In the genomic region with DNA sequence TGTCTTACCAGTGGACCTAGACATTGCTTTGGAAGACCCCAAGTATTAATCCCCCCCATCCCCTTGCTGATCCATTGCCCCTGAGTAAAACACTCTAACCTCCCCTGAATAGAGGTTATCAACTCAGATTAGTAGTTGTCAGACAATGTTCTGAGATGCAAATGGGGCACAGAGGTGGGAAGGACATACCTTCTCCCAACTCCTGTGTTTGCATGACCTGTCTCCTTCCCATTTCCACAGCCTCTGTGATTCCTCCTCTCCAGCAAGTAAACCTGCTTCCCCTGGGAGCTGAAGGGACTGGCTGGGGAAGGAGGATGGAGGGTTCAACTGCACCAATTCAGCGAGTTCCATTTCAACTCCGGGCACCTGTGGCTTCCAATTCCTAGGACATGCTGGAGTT, we compare ENCODE assay signal across 39 cellular contexts.
"Had no signal": no experiment of that assay in that cellular context is flagged by ENCODE, and none has a peak within 500 bp of the region (broad histone marks: within the 10 kb centered on the region; RNA-seq: fewer than 3 reads in every experiment).

No MANE protein-coding gene starts in this region.

- ATAC-seq: activated CD8-positive, alpha-beta T cell treated with anti-CD3 and anti-CD28 coated beads for 36 hours; activated naive CD8-positive, alpha-beta T cell treated with anti-CD3 and anti-CD28 coated beads, Interleukin-2, amount 50 U/mL, for 24 hours; activated T-cell treated with anti-CD3 and anti-CD28 coated beads, Interleukin-2, amount 50 U/mL, for 4 hours; activated T-cell treated with anti-CD3 and anti-CD28 coated beads, Interleukin-2, amount 50 U/mL, for 72 hours; activated T-helper 17 cell treated with anti-CD3 and anti-CD28 coated beads, Interleukin-2, amount 50 U/mL, for 72 hours had no signal

- H3K9me3 Mint-ChIP-seq: activated B cell treated with CpG ODN at 0.5 μM for 24 hours; activated CD8-positive, alpha-beta T cell treated with anti-CD3 and anti-CD28 coated beads for 36 hours; activated naive CD8-positive, alpha-beta T cell treated with anti-CD3 and anti-CD28 coated beads, Interleukin-2, amount 10 ng/mL, durations not matched to agents 7 days and 5 days; activated naive CD8-positive, alpha-beta T cell treated with anti-CD3 and anti-CD28 coated beads, Interleukin-2, amount 50 U/mL, for 24 hours; activated T-helper 1 cell treated with anti-CD3 and anti-CD28 coated beads, Interleukin-12 subunit alpha, Interleukin-12 subunit beta, Interleukin-2, Interleukin-4 antibody, amounts not matched to agents 30 ng/mL and 10 ng/mL and 1 ng/mL, durations not matched to agents 14 hours and 24 hours and 36 hours; central memory CD8-positive, alpha-beta T cell; T-helper 1 cell treated with Interleukin-12 subunit alpha and Interleukin-12 subunit beta and Interleukin-4 antibody, amounts not matched to agents 30 μg/mL and 1 μg/mL, for 36 hours; T-helper 2 cell treated with Interferon-gamma antibody and Interleukin-4, amounts not matched to agents 5 μg/mL and 100 μg/mL, for 36 hours had no signal

- H3K36me3 Mint-ChIP-seq: activated naive CD8-positive, alpha-beta T cell; activated naive CD8-positive, alpha-beta T cell treated with anti-CD3 and anti-CD28 coated beads, Interleukin-2, amount 10 ng/mL, durations not matched to agents 7 days and 5 days; brain had no signal

- FAIRE-seq: bronchial epithelial cell, TTC549 had no signal

- DNase-seq: activated B cell treated with CpG ODN at 0.5 μM for 24 hours; activated CD4-positive, alpha-beta memory T cell treated with anti-CD3 and anti-CD28 coated beads for 36 hours; activated CD4-positive, alpha-beta T cell treated with anti-CD3 and anti-CD28 coated beads for 4 hours; activated CD4-positive, alpha-beta T cell treated with anti-CD3 and anti-CD28 coated beads, Interleukin-2, amount 10 ng/mL, durations not matched to agents 24 days and 14 days; activated CD4-positive, alpha-beta T cell treated with anti-CD3 and anti-CD28 coated beads, Interleukin-2, amount 50 U/mL, for 1 hour; activated CD4-positive, alpha-beta T cell treated with anti-CD3 and anti-CD28 coated beads, Interleukin-2, amount 50 U/mL, for 4 hours; activated CD4-positive, CD25-positive, alpha-beta regulatory T cell treated with anti-CD3 and anti-CD28 coated beads, Interleukin-2, amount 50 U/mL, for 72 hours; activated CD8-positive, alpha-beta memory T cell treated with anti-CD3 and anti-CD28 coated beads, Interleukin-2, amount 50 U/mL, for 4 hours; activated CD8-positive, alpha-beta T cell treated with anti-CD3 and anti-CD28 coated beads for 36 hours; activated effector memory CD4-positive, alpha-beta T cell treated with anti-CD3 and anti-CD28 coated beads, Interleukin-2, amount 50 U/mL, for 16 hours; activated gamma-delta T cell treated with Interleukin-2 at 50 U/mL for 16 hours; activated naive CD4-positive, alpha-beta T cell; activated naive CD4-positive, alpha-beta T cell treated with anti-CD3 and anti-CD28 coated beads for 36 hours; activated naive CD4-positive, alpha-beta T cell treated with anti-CD3 and anti-CD28 coated beads, Interleukin-2, amount 50 U/mL, for 16 hours; activated naive CD8-positive, alpha-beta T cell treated with anti-CD3 and anti-CD28 coated beads, Interleukin-2, amount 10 ng/mL, durations not matched to agents 7 days and 5 days; activated naive CD8-positive, alpha-beta T cell treated with anti-CD3 and anti-CD28 coated beads, Interleukin-2, amount 50 U/mL, for 24 hours; activated T-cell treated with anti-CD3 and anti-CD28 coated beads for 4 hours; activated T-cell treated with anti-CD3 and anti-CD28 coated beads, Interleukin-2, amount 50 U/mL, for 1 hour; activated T-cell treated with anti-CD3 and anti-CD28 coated beads, Interleukin-2, amount 50 U/mL, for 4 hours; activated T-cell treated with anti-CD3 and anti-CD28 coated beads, Interleukin-2, amount 50 U/mL, for 72 hours; amygdala; anterior cingulate cortex; caudate nucleus; SW 1271; T-helper 1 cell; T-helper 2 cell; T-helper 9 cell had no signal

- H3K27me3 ChIP-seq: ascending aorta, cardiac muscle cell had no signal

- H3K27ac ChIP-seq: ascending aorta, cardiac muscle cell, VCaP had no signal

- H3K36me3 ChIP-seq: ascending aorta, cardiac muscle cell had no signal

- H3K27ac Mint-ChIP-seq: activated B cell treated with CpG ODN at 0.5 μM for 24 hours; activated CD4-positive, alpha-beta memory T cell treated with anti-CD3 and anti-CD28 coated beads for 36 hours; activated CD4-positive, alpha-beta T cell treated with anti-CD3 and anti-CD28 coated beads, Interleukin-2, amount 10 ng/mL, durations not matched to agents 24 days and 14 days; activated CD8-positive, alpha-beta T cell treated with anti-CD3 and anti-CD28 coated beads for 36 hours; activated naive CD4-positive, alpha-beta T cell treated with anti-CD3 and anti-CD28 coated beads for 36 hours; activated naive CD8-positive, alpha-beta T cell; activated naive CD8-positive, alpha-beta T cell treated with anti-CD3 and anti-CD28 coated beads, Interleukin-2, amount 10 ng/mL, durations not matched to agents 7 days and 5 days; activated naive CD8-positive, alpha-beta T cell treated with anti-CD3 and anti-CD28 coated beads, Interleukin-2, amount 50 U/mL, for 24 hours; activated T-cell treated with anti-CD3 and anti-CD28 coated beads, Interleukin-2, amount 50 U/mL, for 72 hours; activated T-helper 1 cell treated with anti-CD3 and anti-CD28 coated beads, Interleukin-12 subunit alpha, Interleukin-12 subunit beta, Interleukin-2, Interleukin-4 antibody, amounts not matched to agents 30 ng/mL and 10 ng/mL and 1 ng/mL, durations not matched to agents 14 hours and 24 hours and 36 hours; activated T-helper 17 cell treated with anti-CD3 and anti-CD28 coated beads, Interleukin-2, amount 50 U/mL, for 72 hours; brain; T-helper 1 cell treated with Interleukin-12 subunit alpha and Interleukin-12 subunit beta and Interleukin-4 antibody, amounts not matched to agents 30 μg/mL and 1 μg/mL, for 36 hours; T-helper 2 cell treated with Interferon-gamma antibody and Interleukin-4, amounts not matched to agents 5 μg/mL and 100 μg/mL, for 36 hours had no signal

- H3K9me3 ChIP-seq: ascending aorta had no signal

- H3K4me3 ChIP-seq: ascending aorta, cardiac muscle cell had no signal

- H3K4me1 ChIP-seq: ascending aorta had no signal
